ENCODE assay signal across 20 cellular contexts in the genomic region with DNA sequence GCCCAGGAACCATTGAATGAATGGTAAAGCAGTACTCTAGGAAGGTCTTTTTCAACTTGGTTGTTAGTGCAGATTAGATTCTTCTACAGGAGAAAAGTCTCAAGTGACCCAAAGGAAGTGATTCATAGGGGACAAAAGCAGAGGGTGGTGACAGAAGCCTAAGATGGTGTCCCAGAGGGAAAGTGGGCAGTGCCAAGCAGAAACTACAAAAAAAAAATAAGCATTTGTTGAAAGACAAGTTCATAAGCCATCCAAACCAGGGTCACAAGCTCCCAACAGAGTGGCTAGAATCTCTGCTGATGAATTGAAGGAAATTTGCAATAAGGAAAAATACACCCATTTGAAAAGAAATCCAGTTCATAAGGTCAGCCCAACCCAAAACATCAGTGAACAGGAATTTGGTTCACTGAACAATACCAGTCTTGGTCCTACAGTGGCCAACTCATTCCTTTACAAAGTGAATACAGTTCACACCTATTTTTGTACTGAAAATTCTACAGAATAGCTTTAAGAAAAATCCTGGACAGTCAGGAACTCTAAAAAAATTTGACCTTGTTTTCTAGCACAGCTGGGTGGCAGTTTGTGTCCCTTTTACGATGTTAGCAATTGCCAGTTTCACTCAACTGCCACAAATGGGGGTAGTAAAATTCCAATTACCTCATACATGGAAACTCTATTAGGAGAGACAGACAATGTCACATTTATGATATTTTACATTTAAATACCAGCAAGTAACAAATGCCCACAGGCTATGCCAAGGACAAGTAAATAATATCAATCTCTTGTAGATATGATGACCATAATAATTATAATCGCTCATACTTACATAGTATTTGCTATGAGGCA. TPM values are rescaled to one million over a fixed set of nuclear protein-coding genes. Genes with fewer than 3 reads are reported as not detected.
DNase-seq lines count a peak whose midpoint lies in the region; ATAC-seq and TF ChIP-seq lines count a peak whose summit lies in the region.
"Had no signal": no experiment of that assay in that cellular context is flagged by ENCODE, and none has a peak within 500 bp of the region (broad histone marks: within the 10 kb centered on the region; RNA-seq: fewer than 3 reads in every experiment).

No MANE protein-coding gene starts in this region.

- no peaks in the 10 kb centered on the region for H3K4me1 ChIP-seq in right atrium auricular region
- H3K4me1 ChIP-seq in thoracic aorta (ENCODE audit: control insufficient read depth in 1 of 2, low read depth in 2 of 2), result peaks cover 6 to 7% of the 10 kb centered on the region in 2 donors
- H3K4me1 ChIP-seq: right lobe of liver had no signal

- peaks cover 0 to 2% of the 10 kb centered on the region in 2 donors for H3K9me3 ChIP-seq in right atrium auricular region
- no peaks in the 10 kb centered on the region for H3K9me3 ChIP-seq in thoracic aorta
- H3K9me3 ChIP-seq: right lobe of liver had no signal

- ATAC-seq in Right ventricle myocardium superior (ENCODE audit: poor library complexity) (peak; percentile 12), left cardiac atrium (peak; percentile 23 to 37), thoracic aorta (ENCODE audit: insufficient number of reproducible peaks, low FRiP score, low read depth) (peak; percentile 33), HG02870 (IDR thresholded peaks at IDR 0.05; ENCODE audit: unreplicated experiment) (no peak), HG02610 (IDR thresholded peaks at IDR 0.05; ENCODE audit: unreplicated experiment) (no peak)
- ATAC-seq: right lobe of liver had no signal

- no peak overlapping the region for H3K27ac ChIP-seq in right atrium auricular region
- no peak overlapping the region for H3K27ac ChIP-seq in thoracic aorta
- H3K27ac ChIP-seq: right lobe of liver had no signal

- intact Hi-C loops in Right ventricle myocardium superior (cut with DNase I), result no loop called here
- intact Hi-C loops in left cardiac atrium (cut with DNase I), result no loop called here

- H3K36me3 ChIP-seq in right atrium auricular region (no peaks in the 10 kb centered on the region), thoracic aorta (no peaks in the 10 kb centered on the region)
- H3K36me3 ChIP-seq: right lobe of liver had no signal

- no peak for DNase-seq in Right ventricle myocardium superior
- DNase-seq in right atrium auricular region (ENCODE audit: low spot score), result no peak
- peak; percentile 27 for DNase-seq in SW480 (ENCODE audit: low spot score)
- DNase-seq in left cardiac atrium, result no peak
- DNase-seq in thoracic aorta (ENCODE audit: low spot score), result no peak
- DNase-seq in DMS79 treated with DMSO at 0.1 percent for 48 hours (lab: John Stamatoyannopoulos, UW), result no peak
- DNase-seq: activated CD4-positive, alpha-beta T cell treated with anti-CD3 and anti-CD28 coated beads for 1 hour; activated naive CD8-positive, alpha-beta T cell treated with anti-CD3 and anti-CD28 coated beads, Interleukin-2, amount 10 ng/mL, durations not matched to agents 7 days and 5 days; activated T-cell treated with anti-CD3 and anti-CD28 coated beads for 4 hours; central memory CD4-positive, alpha-beta T cell; KBM-7; naive B cell; NCI-H146; NCI-H510A; OCI-M1; right lobe of liver; stimulated activated naive CD4-positive, alpha-beta T cell treated with Interleukin-2 at 50 U/mL for 16 hours; T-helper 1 cell had no signal

- TF ChIP-seq CTCF in right atrium auricular region (IDR thresholded peaks at IDR 0.05) (no peak), thoracic aorta (IDR thresholded peaks at IDR 0.05) (no peak)

- H3K27me3 ChIP-seq in right atrium auricular region, result no peaks in the 10 kb centered on the region
- H3K27me3 ChIP-seq in thoracic aorta (replicated peaks; ENCODE audit: insufficient read depth), result no peaks in the 10 kb centered on the region
- H3K27me3 ChIP-seq: right lobe of liver had no signal

- H3K4me3 ChIP-seq in right atrium auricular region (no peak overlapping the region), thoracic aorta (no peak overlapping the region)
- H3K4me3 ChIP-seq: right lobe of liver had no signal

RNA-seq across cellular contexts. Expression of a gene that starts 21.6 kb away (rescaled TPM):
- total RNA-seq in Right ventricle myocardium superior (14.5 TPM), right atrium auricular region (10 to 100 TPM in 1 of 2 donors, 1 to 10 TPM in 1; 7.1 to 11.7 TPM), left cardiac atrium (10 to 100 TPM; 13.7 to 18.3 TPM), thoracic aorta (10 to 100 TPM; 22.2 to 40.8 TPM)

Comparison
In these comparisons a context has a peak if more than half of its experiments do, and no peak if none do; other contexts are left out.
1. ATAC-seq: peak in Right ventricle myocardium superior (single experiment), left cardiac atrium (2 of 2) and thoracic aorta (single experiment); none in HG02870 (single experiment) and HG02610 (single experiment).